Comparison of ENCODE assay signal across 8 cellular contexts in genomic region chr2:10303634-10304378, GRCh38. TPM values are rescaled to one million over a fixed set of nuclear protein-coding genes. Genes with fewer than 3 reads are reported as not detected.
DNase-seq lines count a peak whose midpoint lies in the region; ATAC-seq and TF ChIP-seq lines count a peak whose summit lies in the region.

No MANE protein-coding gene starts in this region.

- H3K27me3 Mint-ChIP-seq in activated T-helper 17 cell treated with anti-CD3 and anti-CD28 coated beads, Interleukin-2, amount 50 U/mL, for 72 hours = no peaks in the 10 kb centered on the region
- H3K27me3 Mint-ChIP-seq in nephron (ENCODE audit: low read depth) = peaks cover 59% of the 10 kb centered on the region

- TF ChIP-seq CTCF in C4-2B (conservative IDR thresholded peaks at IDR 0.05) (no peak; the same call in 1 of the 2 replicates), fibroblast of pulmonary artery (IDR thresholded peaks at IDR 0.05; ENCODE audit: low read length, missing control alignments) (no peak), nephron (IDR thresholded peaks at IDR 0.05; ENCODE audit: unreplicated experiment in 3 of 3) (peak in 2 of 3 experiments; percentile 25 to 43), uterus (IDR thresholded peaks at IDR 0.05) (peak in 3 of 4 experiments; percentile 37 to 44 (median 37))

- peak overlapping the region; percentile 93 for H3K4me3 Mint-ChIP-seq in activated T-helper 17 cell treated with anti-CD3 and anti-CD28 coated beads, Interleukin-2, amount 50 U/mL, for 72 hours
- H3K4me3 Mint-ChIP-seq in nephron = peak overlapping the region; percentile 88 to 92 (median 90)

- H3K9me3 Mint-ChIP-seq in activated T-helper 17 cell treated with anti-CD3 and anti-CD28 coated beads, Interleukin-2, amount 50 U/mL, for 72 hours = no peaks in the 10 kb centered on the region
- H3K9me3 Mint-ChIP-seq in nephron = peaks cover 2% of the 10 kb centered on the region

- no peaks in the 10 kb centered on the region for H3K27me3 ChIP-seq in uterus

- H3K4me1 Mint-ChIP-seq in activated T-helper 17 cell treated with anti-CD3 and anti-CD28 coated beads, Interleukin-2, amount 50 U/mL, for 72 hours = peaks cover 55% of the 10 kb centered on the region
- peaks cover 4% of the 10 kb centered on the region for H3K4me1 Mint-ChIP-seq in nephron

- intact Hi-C loops in uterus (cut with DNase I; ENCODE audit: low total_unique reads) = loop anchor here (10.0 kb wide), 1 partner anchor 101 kb away; no protein-coding TSS in a partner anchor

- H3K4me3 ChIP-seq in fibroblast of pulmonary artery (replicated peaks; ENCODE audit: low read depth, low read length) (peak overlapping the region; percentile 65), uterus (peak overlapping the region; percentile 52 to 65)

- H3K9me3 ChIP-seq in uterus = no peaks in the 10 kb centered on the region

- H3K36me3 ChIP-seq in uterus = no peaks in the 10 kb centered on the region

- no peak for TF ChIP-seq POLR2A in uterus (IDR thresholded peaks at IDR 0.05)

- H3K27ac Mint-ChIP-seq in activated T-helper 17 cell treated with anti-CD3 and anti-CD28 coated beads, Interleukin-2, amount 50 U/mL, for 72 hours = peak overlapping the region; percentile 82
- no peak overlapping the region for H3K27ac Mint-ChIP-seq in nephron

- peak; percentile 25 for ATAC-seq in GM21529 (IDR thresholded peaks at IDR 0.05; ENCODE audit: unreplicated experiment)
- ATAC-seq in activated T-helper 17 cell treated with anti-CD3 and anti-CD28 coated beads, Interleukin-2, amount 50 U/mL, for 72 hours (replicated peaks) = peak; percentile 14

- H3K36me3 Mint-ChIP-seq in activated T-helper 17 cell treated with anti-CD3 and anti-CD28 coated beads, Interleukin-2, amount 50 U/mL, for 72 hours (ENCODE audit: low read depth) = peaks cover 42% of the 10 kb centered on the region
- H3K36me3 Mint-ChIP-seq in nephron (ENCODE audit: low read depth) = no peaks in the 10 kb centered on the region

- DNase-seq in NCI-H345 (lab: John Stamatoyannopoulos, UW) (peak; percentile 28), fibroblast of pulmonary artery (ENCODE audit: low read depth) (peak; percentile 45), uterus (peak; percentile 54 to 65), NCI-H2107 treated with DMSO at 0.1 percent for 48 hours (lab: John Stamatoyannopoulos, UW; ENCODE audit: unreplicated experiment) (no peak)

- peaks cover 0 to 5% of the 10 kb centered on the region in 2 donors for H3K4me1 ChIP-seq in uterus

- peak overlapping the region; percentile 71 for H3K27ac ChIP-seq in C4-2B
- peak overlapping the region; percentile 86 to 89 for H3K27ac ChIP-seq in uterus

RNA-seq across cellular contexts. Expression of gene HPCAL1, which starts 1.1 kb away (rescaled TPM):
- 100 to 1,000 TPM in 1 of 2 donors, 10 to 100 TPM in 1; 57.9 to 139 TPM for total RNA-seq in activated T-helper 17 cell treated with anti-CD3 and anti-CD28 coated beads, Interleukin-2, amount 50 U/mL, for 72 hours
- total RNA-seq in uterus = 100 to 1,000 TPM in 1 of 4 donors, 10 to 100 TPM in 3; 11.1 to 122 (median 48.9) TPM

Comparison
In these comparisons a context has a peak if more than half of its experiments do, and no peak if none do; other contexts are left out.
1. CTCF ChIP-seq: peak in nephron (2 of 3) and uterus (3 of 4); none in C4-2B (single experiment) and fibroblast of pulmonary artery (single experiment).